31 cellular contexts compared by ENCODE assay signal in genomic region chr1:42317308-42317707, GRCh38. TPM values are rescaled to one million over a fixed set of nuclear protein-coding genes. Genes with fewer than 3 reads are reported as not detected.
A peak's percentile ranks its signal among the peaks of the same experiment; 100 is the strongest.
DNase-seq lines count a peak whose midpoint lies in the region; ATAC-seq, FAIRE-seq and TF ChIP-seq lines count a peak whose summit lies in the region.
"Had no signal": no experiment of that assay in that cellular context is flagged by ENCODE, and none has a peak within 500 bp of the region (broad histone marks: within the 10 kb centered on the region; RNA-seq: fewer than 3 reads in every experiment).

No MANE protein-coding gene starts in this region.

- ATAC-seq in GM12878: no peak
- no peak for ATAC-seq in stimulated activated effector memory CD8-positive, alpha-beta T cell treated with anti-CD3 and anti-CD28 coated beads, Interleukin-12 subunit alpha, Interleukin-12 subunit beta, amount 100 ng/mL, for 72 hours
- no peak for ATAC-seq in stimulated activated memory B cell treated with anti-CD40 and anti-IgM and Interleukin-4, amounts not matched to agents 10 μg/mL and 1 μg/mL and 100 μg/mL, for 72 hours
- ATAC-seq: activated naive CD8-positive, alpha-beta T cell treated with anti-CD3 and anti-CD28 coated beads, Interleukin-2, amount 50 U/mL, for 24 hours; left lobe of liver; right lobe of liver had no signal

- H3K9me2 ChIP-seq in Loucy (replicated peaks; ENCODE audit: low read depth, low read length): no peaks in the 10 kb centered on the region

- TF ChIP-seq CTCF in Loucy (conservative IDR thresholded peaks at IDR 0.05; ENCODE audit: low read length): no peak
- no peak for TF ChIP-seq CTCF in GM12878 (IDR thresholded peaks at IDR 0.05 in 2 of 3, conservative IDR thresholded peaks at IDR 0.05 in 1 of 3; ENCODE audit: control insufficient read depth in 2 of 3, extremely low read depth in 1 of 3, insufficient read depth in 1 of 3, low read depth in 3 of 3, low read length in 3 of 3)

- H3K9ac ChIP-seq in Loucy (ENCODE audit: low read depth, low read length, poor library complexity, severe bottlenecking): peak overlapping the region; percentile 10
- no peak overlapping the region for H3K9ac ChIP-seq in GM12878 (ENCODE audit: control insufficient read depth, insufficient read depth, low read length)

- H3K4me1 ChIP-seq in Loucy (ENCODE audit: insufficient read depth, low read length, poor library complexity, severe bottlenecking) (peaks cover 79% of the 10 kb centered on the region), GM12878 (ENCODE audit: control insufficient read depth, insufficient read depth, low read length) (peaks cover 13% of the 10 kb centered on the region)

- H3K27me3 Mint-ChIP-seq in activated naive CD4-positive, alpha-beta T cell treated with anti-CD3 and anti-CD28 coated beads, Interleukin-2, amount 50 U/mL, for 24 hours: no peaks in the 10 kb centered on the region
- H3K27me3 Mint-ChIP-seq in activated naive CD4-positive, alpha-beta T cell treated with anti-CD3 and anti-CD28 coated beads, Interleukin-2, amount 10 ng/mL, durations not matched to agents 7 days and 5 days: no peaks in the 10 kb centered on the region
- no peaks in the 10 kb centered on the region for H3K27me3 Mint-ChIP-seq in stimulated activated memory B cell treated with anti-CD40 and anti-IgM and Interleukin-4, amounts not matched to agents 10 μg/mL and 1 μg/mL and 100 μg/mL, for 72 hours
- H3K27me3 Mint-ChIP-seq: activated naive CD8-positive, alpha-beta T cell treated with anti-CD3 and anti-CD28 coated beads, Interleukin-2, amount 50 U/mL, for 24 hours; memory B cell had no signal

- H3K36me3 Mint-ChIP-seq in activated naive CD4-positive, alpha-beta T cell treated with anti-CD3 and anti-CD28 coated beads, Interleukin-2, amount 50 U/mL, for 24 hours: peaks cover 5% of the 10 kb centered on the region
- peaks cover 21% of the 10 kb centered on the region for H3K36me3 Mint-ChIP-seq in activated naive CD4-positive, alpha-beta T cell treated with anti-CD3 and anti-CD28 coated beads, Interleukin-2, amount 10 ng/mL, durations not matched to agents 7 days and 5 days
- H3K36me3 Mint-ChIP-seq in stimulated activated effector memory CD8-positive, alpha-beta T cell treated with anti-CD3 and anti-CD28 coated beads, Interleukin-12 subunit alpha, Interleukin-12 subunit beta, amount 100 ng/mL, for 72 hours: peaks cover 6% of the 10 kb centered on the region
- H3K36me3 Mint-ChIP-seq in stimulated activated memory B cell treated with anti-CD40 and anti-IgM and Interleukin-4, amounts not matched to agents 10 μg/mL and 1 μg/mL and 100 μg/mL, for 72 hours: peaks cover 12% of the 10 kb centered on the region

- in situ Hi-C loops in GM12878 (cut with MboI): no loop called here

- H3F3A ChIP-seq in Loucy (ENCODE audit: low read depth): peaks cover 12% of the 10 kb centered on the region; the same call in 1 of the 2 replicates

- H3K27ac ChIP-seq in GM12878 (ENCODE audit: control insufficient read depth, insufficient read depth): no peak overlapping the region
- H3K27ac ChIP-seq: coronary artery, right lobe of liver, SJCRH30, upper lobe of left lung had no signal

- H3K4me3 ChIP-seq in Loucy (ENCODE audit: low read length, poor library complexity, severe bottlenecking): peak overlapping the region; percentile 18
- no peak overlapping the region for H3K4me3 ChIP-seq in GM12878
- H3K4me3 ChIP-seq: coronary artery, right lobe of liver, SJCRH30, upper lobe of left lung had no signal

- H2AFZ ChIP-seq in Loucy (ENCODE audit: low read length) (no peak overlapping the region), GM12878 (ENCODE audit: control insufficient read depth, low read depth, low read length) (no peak overlapping the region)

- no peaks in the 10 kb centered on the region for H3K9me3 Mint-ChIP-seq in activated naive CD4-positive, alpha-beta T cell treated with anti-CD3 and anti-CD28 coated beads, Interleukin-2, amount 50 U/mL, for 24 hours
- H3K9me3 Mint-ChIP-seq in activated naive CD4-positive, alpha-beta T cell treated with anti-CD3 and anti-CD28 coated beads, Interleukin-2, amount 10 ng/mL, durations not matched to agents 7 days and 5 days: no peaks in the 10 kb centered on the region
- no peaks in the 10 kb centered on the region for H3K9me3 Mint-ChIP-seq in stimulated activated effector memory CD8-positive, alpha-beta T cell treated with anti-CD3 and anti-CD28 coated beads, Interleukin-12 subunit alpha, Interleukin-12 subunit beta, amount 100 ng/mL, for 72 hours
- no peaks in the 10 kb centered on the region for H3K9me3 Mint-ChIP-seq in stimulated activated memory B cell treated with anti-CD40 and anti-IgM and Interleukin-4, amounts not matched to agents 10 μg/mL and 1 μg/mL and 100 μg/mL, for 72 hours
- H3K9me3 Mint-ChIP-seq: activated naive CD8-positive, alpha-beta T cell treated with anti-CD3 and anti-CD28 coated beads, Interleukin-2, amount 50 U/mL, for 24 hours; memory B cell had no signal

- SMC1A ChIA-PET in GM12878 (lab: Charles Lee; ENCODE audit: uncharacterized antibody, unreplicated experiment): interaction anchor here (0.8 to 1.8 kb wide), 5 partner anchors 11 to 144 kb away, joined by 3 to 6 read pairs (median 4); no protein-coding TSS in a partner anchor

- H3K4me2 ChIP-seq in Loucy (ENCODE audit: low read depth, low read length, poor library complexity, severe bottlenecking): peak overlapping the region; percentile 47
- no peak overlapping the region for H3K4me2 ChIP-seq in GM12878 (ENCODE audit: control insufficient read depth, insufficient read depth)

- CTCF ChIA-PET in activated naive CD4-positive, alpha-beta T cell treated with anti-CD3 and anti-CD28 coated beads, Interleukin-2, amount 10 ng/mL, durations not matched to agents 7 days and 5 days (lab: Charles Lee): no interaction called here
- CTCF ChIA-PET in GM12878 (lab: Yijun Ruan, JAX): interaction anchor here (0.6 to 2.6 kb wide), 5 partner anchors 13 to 1785 kb away, joined by 3 to 9 read pairs (median 3); no protein-coding TSS in a partner anchor

- no TSS peak for BruUV-seq in GM12878 (replicated peaks; lab: Mats Ljungman, UMichigan)

- intact Hi-C loops in GM12878 (cut with micrococcal nuclease; ENCODE audit: unreplicated experiment): no loop called here

- H4K20me1 ChIP-seq in Loucy (ENCODE audit: insufficient read depth, low read length, poor library complexity, severe bottlenecking) (peaks cover 73% of the 10 kb centered on the region), GM12878 (ENCODE audit: control insufficient read depth, insufficient read depth) (no peaks in the 10 kb centered on the region; the same call in 1 of the 2 replicates)

- H3K4me3 Mint-ChIP-seq in activated naive CD4-positive, alpha-beta T cell treated with anti-CD3 and anti-CD28 coated beads, Interleukin-2, amount 50 U/mL, for 24 hours: peak overlapping the region; percentile 1
- no peak overlapping the region for H3K4me3 Mint-ChIP-seq in activated naive CD4-positive, alpha-beta T cell treated with anti-CD3 and anti-CD28 coated beads, Interleukin-2, amount 10 ng/mL, durations not matched to agents 7 days and 5 days
- H3K4me3 Mint-ChIP-seq in stimulated activated effector memory CD8-positive, alpha-beta T cell treated with anti-CD3 and anti-CD28 coated beads, Interleukin-12 subunit alpha, Interleukin-12 subunit beta, amount 100 ng/mL, for 72 hours: no peak overlapping the region
- no peak overlapping the region for H3K4me3 Mint-ChIP-seq in stimulated activated memory B cell treated with anti-CD40 and anti-IgM and Interleukin-4, amounts not matched to agents 10 μg/mL and 1 μg/mL and 100 μg/mL, for 72 hours
- H3K4me3 Mint-ChIP-seq: activated naive CD8-positive, alpha-beta T cell treated with anti-CD3 and anti-CD28 coated beads, Interleukin-2, amount 50 U/mL, for 24 hours; memory B cell had no signal

- H3K36me3 ChIP-seq in Loucy (ENCODE audit: insufficient read depth, low read length) (no peaks in the 10 kb centered on the region), GM12878 (ENCODE audit: control insufficient read depth in 2 of 2, insufficient read depth in 2 of 2, low read length in 1 of 2) (peaks cover 0 to 3% of the 10 kb centered on the region in 2 experiments; a peak in 1 of 4 replicates)
- H3K36me3 ChIP-seq: right lobe of liver, upper lobe of left lung had no signal

- no peak for TF ChIP-seq EP300 in GM12878 (IDR thresholded peaks at IDR 0.05; ENCODE audit: borderline replicate concordance in 1 of 2, control insufficient read depth in 1 of 2, low read depth in 2 of 2, low read length in 2 of 2)

- peaks cover 96% of the 10 kb centered on the region for H3K4me1 Mint-ChIP-seq in activated naive CD4-positive, alpha-beta T cell treated with anti-CD3 and anti-CD28 coated beads, Interleukin-2, amount 50 U/mL, for 24 hours
- H3K4me1 Mint-ChIP-seq in activated naive CD4-positive, alpha-beta T cell treated with anti-CD3 and anti-CD28 coated beads, Interleukin-2, amount 10 ng/mL, durations not matched to agents 7 days and 5 days: peaks cover 76% of the 10 kb centered on the region
- H3K4me1 Mint-ChIP-seq in stimulated activated effector memory CD8-positive, alpha-beta T cell treated with anti-CD3 and anti-CD28 coated beads, Interleukin-12 subunit alpha, Interleukin-12 subunit beta, amount 100 ng/mL, for 72 hours: peaks cover 81% of the 10 kb centered on the region
- peaks cover 62% of the 10 kb centered on the region for H3K4me1 Mint-ChIP-seq in stimulated activated memory B cell treated with anti-CD40 and anti-IgM and Interleukin-4, amounts not matched to agents 10 μg/mL and 1 μg/mL and 100 μg/mL, for 72 hours

- no peaks in the 10 kb centered on the region for H3K27me3 ChIP-seq in Loucy (ENCODE audit: insufficient read depth, low read length, poor library complexity, severe bottlenecking)
- H3K27me3 ChIP-seq in GM12878 (replicated peaks in 1 of 2; ENCODE audit: control insufficient read depth in 2 of 2, insufficient read depth in 2 of 2, low read length in 1 of 2): no peaks in the 10 kb centered on the region
- H3K27me3 ChIP-seq: right lobe of liver, SJCRH30, upper lobe of left lung had no signal

- POLR2A ChIA-PET in GM12878 (lab: Charles Lee): interaction anchor here (0.7 kb wide), 1 partner anchor 385 kb away, joined by 3 read pairs; no protein-coding TSS in a partner anchor

- RAD21 ChIA-PET in GM12878 (lab: Charles Lee; ENCODE audit: unreplicated experiment): interaction anchor here (1.0 to 1.9 kb wide), 3 partner anchors 15 to 144 kb away, joined by 4 read pairs; no protein-coding TSS in a partner anchor

- H3K27ac Mint-ChIP-seq in activated naive CD4-positive, alpha-beta T cell treated with anti-CD3 and anti-CD28 coated beads, Interleukin-2, amount 50 U/mL, for 24 hours: peak overlapping the region; percentile 37
- H3K27ac Mint-ChIP-seq in activated naive CD4-positive, alpha-beta T cell treated with anti-CD3 and anti-CD28 coated beads, Interleukin-2, amount 10 ng/mL, durations not matched to agents 7 days and 5 days: no peak overlapping the region
- peak overlapping the region; percentile 32 for H3K27ac Mint-ChIP-seq in stimulated activated effector memory CD8-positive, alpha-beta T cell treated with anti-CD3 and anti-CD28 coated beads, Interleukin-12 subunit alpha, Interleukin-12 subunit beta, amount 100 ng/mL, for 72 hours
- H3K27ac Mint-ChIP-seq in stimulated activated memory B cell treated with anti-CD40 and anti-IgM and Interleukin-4, amounts not matched to agents 10 μg/mL and 1 μg/mL and 100 μg/mL, for 72 hours: no peak overlapping the region
- H3K27ac Mint-ChIP-seq: activated naive CD8-positive, alpha-beta T cell treated with anti-CD3 and anti-CD28 coated beads, Interleukin-2, amount 50 U/mL, for 24 hours; memory B cell had no signal

- 95% methylated on average over 1 of the region's 1 CpG for WGBS in GM12878 (ENCODE audit: insufficient coverage, insufficient replicate concordance, low lambda C conversion rate, missing lambda C conversion rate)

- H3K79me2 ChIP-seq in Loucy (ENCODE audit: insufficient read depth, low read length) (peaks cover 94% of the 10 kb centered on the region), GM12878 (ENCODE audit: control insufficient read depth, insufficient read depth, low read length) (peaks cover 94% of the 10 kb centered on the region)

- no peak for TF ChIP-seq RAD21 in GM12878 (IDR thresholded peaks at IDR 0.05; ENCODE audit: insufficient read depth, low read depth, low read length)

- no peak for DNase-seq in activated naive CD4-positive, alpha-beta T cell treated with anti-CD3 and anti-CD28 coated beads, Interleukin-2, amount 10 ng/mL, durations not matched to agents 7 days and 5 days
- DNase-seq in GM12878 (ENCODE audit: low read depth, low spot score) (no peak), GDM1 (lab: John Stamatoyannopoulos, UW) (no peak), HK-2 (ENCODE audit: unreplicated experiment) (no peak)
- no peak for DNase-seq in stimulated activated effector memory CD8-positive, alpha-beta T cell treated with anti-CD3 and anti-CD28 coated beads, Interleukin-12 subunit alpha, Interleukin-12 subunit beta, amount 100 ng/mL, for 72 hours (ENCODE audit: low spot score in 2 of 2)
- DNase-seq: activated CD4-positive, CD25-positive, alpha-beta regulatory T cell treated with anti-CD3 and anti-CD28 coated beads, Interleukin-2, amount 50 U/mL, for 72 hours; activated CD8-positive, alpha-beta memory T cell treated with anti-CD3 and anti-CD28 coated beads for 24 hours; activated effector memory CD4-positive, alpha-beta T cell treated with anti-CD3 and anti-CD28 coated beads, Interleukin-2, amount 50 U/mL, for 16 hours; activated naive CD8-positive, alpha-beta T cell treated with anti-CD3 and anti-CD28 coated beads, Interleukin-2, amount 50 U/mL, for 24 hours; activated T-cell treated with anti-CD3 and anti-CD28 coated beads for 4 hours; Caco-2; erythroblast; glutamatergic neuron; H7; Karpas-422; NCI-H2107; NCI-H82; right lobe of liver; RPMI8226; SJCRH30; stimulated activated CD4-positive, alpha-beta T cell treated with anti-CD3 and anti-CD28 coated beads, Interleukin-12 subunit alpha, Interleukin-12 subunit beta, amount 100 ng/mL, for 4 hours; stimulated activated CD4-positive, alpha-beta T cell treated with anti-CD3 and anti-CD28 coated beads, Interleukin-2, amount 100 ng/mL, for 48 hours; upper lobe of left lung had no signal

- H3K9me3 ChIP-seq in Loucy (ENCODE audit: insufficient read depth, low read depth, low read length): no peaks in the 10 kb centered on the region
- H3K9me3 ChIP-seq in GM12878 (replicated peaks; ENCODE audit: control insufficient read depth, insufficient read depth, low read length): no peaks in the 10 kb centered on the region
- H3K9me3 ChIP-seq: Caco-2, right lobe of liver, SJCRH30, upper lobe of left lung had no signal

- TF ChIP-seq POLR2A in GM12878 (IDR thresholded peaks at IDR 0.05; ENCODE audit: low read depth, low read length): no peak

- no peak for FAIRE-seq in GM12878 (lab: Jason Lieb, UNC)
- FAIRE-seq: astrocyte, G401.6 had no signal

RNA-seq across cellular contexts. Expression of gene FOXJ3, which starts 17.7 kb away (rescaled TPM):
- total RNA-seq in GM12878 (2013; cell fraction: nucleolus; rRNA removed): 144 and 151 TPM in 2 replicates
- total RNA-seq in GM12878 (2014; rRNA removed) (28.3 and 34.8 TPM in 2 replicates), GM12878 (2014; rRNA removed; fragmentation: Illumina TruSeq; extraction: Trizol) (20.5 and 22.4 TPM in 2 replicates), GM12878 (2021) (33.6 and 36.8 TPM in 2 replicates)
- polyA plus RNA-seq in GM12878 (2011; ENCODE audit: low read depth): 15.0 TPM
- polyA plus RNA-seq in GM12878 (2011; rRNA removed) (41.5 and 54.2 TPM in 2 replicates), GM12878 (2014; fragmentation: Illumina TruSeq; extraction: Trizol) (31.7 and 35.5 TPM in 2 replicates), GM12878 (2014; fragmentation: Nextera tagmentation; extraction: Ambion mirVana) (10 to 100 TPM in 1 of 2 experiments, 1 to 10 TPM in 1; 9.5 to 11.9 TPM), GM12878 (2014; rRNA removed) (19.1 and 19.8 TPM in 2 replicates), GM12878 (2016; fragmentation: Nextera tagmentation; extraction: Ambion mirVana) (10 to 100 TPM; 19.1 to 27.0 TPM)
- 28.5 and 39.6 TPM in 2 replicates for polyA plus RNA-seq in GM12878 (2011; cell fraction: cytosol; rRNA removed)
- 36.5 and 45.8 TPM in 2 replicates for polyA plus RNA-seq in GM12878 (2011; cell fraction: nucleus; rRNA removed)
- 19.1 and 20.8 TPM in 2 replicates for polyA plus RNA-seq in GM12878 (2012)
- polyA minus RNA-seq in GM12878 (2011; rRNA and poly(A)+ RNA removed): 43.4 and 84.0 TPM in 2 replicates
- polyA minus RNA-seq in GM12878 (2011; cell fraction: cytosol; rRNA and poly(A)+ RNA removed): 14.7 and 19.4 TPM in 2 replicates
- polyA minus RNA-seq in GM12878 (2011; cell fraction: nucleus; rRNA and poly(A)+ RNA removed): 34.6 and 42.6 TPM in 2 replicates

Comparison
In these comparisons a context has a peak if more than half of its experiments do, and no peak if none do; other contexts are left out.
1. H3K27ac Mint-ChIP-seq: peak in activated naive CD4-positive, alpha-beta T cell treated with anti-CD3 and anti-CD28 coated beads, Interleukin-2, amount 50 U/mL, for 24 hours (single experiment) and stimulated activated effector memory CD8-positive, alpha-beta T cell treated with anti-CD3 and anti-CD28 coated beads, Interleukin-12 subunit alpha, Interleukin-12 subunit beta, amount 100 ng/mL, for 72 hours (single experiment); none in activated naive CD4-positive, alpha-beta T cell treated with anti-CD3 and anti-CD28 coated beads, Interleukin-2, amount 10 ng/mL, durations not matched to agents 7 days and 5 days (single experiment) and stimulated activated memory B cell treated with anti-CD40 and anti-IgM and Interleukin-4, amounts not matched to agents 10 μg/mL and 1 μg/mL and 100 μg/mL, for 72 hours (single experiment).